ENCODE assay signal across 22 cellular contexts in the genomic region with DNA sequence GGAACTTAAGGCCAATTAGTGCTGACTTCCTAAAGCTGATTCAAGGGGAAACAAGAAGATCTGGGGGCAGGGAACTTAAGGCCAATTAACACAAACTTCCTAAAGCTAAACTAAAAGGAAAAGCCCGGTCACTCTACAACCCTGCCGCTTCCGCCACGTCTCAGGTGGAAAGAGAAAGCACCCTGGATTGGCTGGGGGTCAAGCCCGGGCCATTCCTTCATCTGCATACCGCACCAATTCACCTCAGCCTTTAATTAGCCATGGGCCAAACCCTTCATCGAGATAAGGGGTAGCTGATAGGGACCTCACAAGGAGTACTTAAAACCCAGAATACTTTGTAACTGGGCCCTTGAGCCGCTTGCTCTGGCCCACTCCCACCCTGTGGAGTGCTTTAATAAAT. TPM values are rescaled to one million over a fixed set of nuclear protein-coding genes. Genes with fewer than 3 reads are reported as not detected.
"Had no signal": no experiment of that assay in that cellular context is flagged by ENCODE, and none has a peak within 500 bp of the region (broad histone marks: within the 10 kb centered on the region; RNA-seq: fewer than 3 reads in every experiment).

No MANE protein-coding gene starts in this region.

- H3K9me3 ChIP-seq: heart left ventricle, left ventricle myocardium inferior, ovary, right atrium auricular region, sigmoid colon had no signal

- H3K4me3 Mint-ChIP-seq: naive B cell; nephron progenitor cell; stimulated activated naive B cell treated with anti-CD40 and anti-IgM and Interleukin-4, amounts not matched to agents 10 μg/mL and 1 μg/mL and 100 μg/mL, for 72 hours; stimulated activated naive CD8-positive, alpha-beta T cell treated with anti-CD3 and anti-CD28 coated beads, Interleukin-15, amount 100 ng/mL, for 72 hours had no signal

- ATAC-seq: heart left ventricle; stimulated activated naive B cell treated with anti-CD40 and anti-IgM and Interleukin-4, amounts not matched to agents 10 μg/mL and 1 μg/mL and 100 μg/mL, for 72 hours; stimulated activated naive CD8-positive, alpha-beta T cell treated with anti-CD3 and anti-CD28 coated beads, Interleukin-15, amount 100 ng/mL, for 72 hours had no signal

- H3K36me3 ChIP-seq: heart left ventricle, left ventricle myocardium inferior, ovary, right atrium auricular region, sigmoid colon had no signal

- H3K9me3 Mint-ChIP-seq: naive B cell; nephron progenitor cell; stimulated activated naive B cell treated with anti-CD40 and anti-IgM and Interleukin-4, amounts not matched to agents 10 μg/mL and 1 μg/mL and 100 μg/mL, for 72 hours; stimulated activated naive CD8-positive, alpha-beta T cell treated with anti-CD3 and anti-CD28 coated beads, Interleukin-15, amount 100 ng/mL, for 72 hours had no signal

- H3K4me3 ChIP-seq: heart left ventricle, left ventricle myocardium inferior, lung, ovary, right atrium auricular region, sigmoid colon, skin epidermis had no signal

- H3K4me1 ChIP-seq: right atrium auricular region had no signal

- H3K27ac ChIP-seq: heart left ventricle, left ventricle myocardium inferior, ovary, right atrium auricular region, sigmoid colon, skin epidermis had no signal

- DNase-seq: dermis blood vessel endothelial cell; foreskin melanocyte; heart left ventricle; hippocampal formation; left ventricle myocardium inferior; mesenchymal stem cell; naive B cell; nephron progenitor cell; nucleus accumbens; ovary; sigmoid colon; stimulated activated CD4-positive, alpha-beta T cell treated with anti-CD3 and anti-CD28 coated beads, Interleukin-2, amount 100 ng/mL, for 24 hours; stimulated activated CD4-positive, alpha-beta T cell treated with anti-CD3 and anti-CD28 coated beads, Interleukin-4, amount 100 ng/mL, for 4 hours; stimulated activated naive B cell treated with anti-CD40 and anti-IgM and Interleukin-4, amounts not matched to agents 10 μg/mL and 1 μg/mL and 100 μg/mL, for 72 hours; stimulated activated naive CD8-positive, alpha-beta T cell treated with anti-CD3 and anti-CD28 coated beads, Interleukin-15, amount 100 ng/mL, for 72 hours; substantia nigra; trophoblast cell had no signal

- H3K27me3 ChIP-seq: ovary, sigmoid colon had no signal

- H3K4me1 Mint-ChIP-seq: naive B cell; stimulated activated naive B cell treated with anti-CD40 and anti-IgM and Interleukin-4, amounts not matched to agents 10 μg/mL and 1 μg/mL and 100 μg/mL, for 72 hours had no signal

- H3K27ac Mint-ChIP-seq: nephron progenitor cell; stimulated activated naive B cell treated with anti-CD40 and anti-IgM and Interleukin-4, amounts not matched to agents 10 μg/mL and 1 μg/mL and 100 μg/mL, for 72 hours; stimulated activated naive CD8-positive, alpha-beta T cell treated with anti-CD3 and anti-CD28 coated beads, Interleukin-15, amount 100 ng/mL, for 72 hours had no signal

- H3K27me3 Mint-ChIP-seq: stimulated activated naive CD8-positive, alpha-beta T cell treated with anti-CD3 and anti-CD28 coated beads, Interleukin-15, amount 100 ng/mL, for 72 hours had no signal

- H3K36me3 Mint-ChIP-seq: naive B cell; stimulated activated naive B cell treated with anti-CD40 and anti-IgM and Interleukin-4, amounts not matched to agents 10 μg/mL and 1 μg/mL and 100 μg/mL, for 72 hours had no signal

RNA-seq across cellular contexts. Expression of gene TMPRSS7, which starts 14.4 kb away (rescaled TPM):
- total RNA-seq: dermis blood vessel endothelial cell, glomerular endothelial cell, heart left ventricle, left ventricle myocardium inferior, posterior vena cava, right atrium auricular region, sigmoid colon had no signal

RNA-seq across cellular contexts. Expression of gene TAGLN3, which starts 50.2 kb away (rescaled TPM):
- total RNA-seq: ovary, posterior vena cava, right atrium auricular region had no signal
